8 cellular contexts compared by ENCODE assay signal in the genomic region with DNA sequence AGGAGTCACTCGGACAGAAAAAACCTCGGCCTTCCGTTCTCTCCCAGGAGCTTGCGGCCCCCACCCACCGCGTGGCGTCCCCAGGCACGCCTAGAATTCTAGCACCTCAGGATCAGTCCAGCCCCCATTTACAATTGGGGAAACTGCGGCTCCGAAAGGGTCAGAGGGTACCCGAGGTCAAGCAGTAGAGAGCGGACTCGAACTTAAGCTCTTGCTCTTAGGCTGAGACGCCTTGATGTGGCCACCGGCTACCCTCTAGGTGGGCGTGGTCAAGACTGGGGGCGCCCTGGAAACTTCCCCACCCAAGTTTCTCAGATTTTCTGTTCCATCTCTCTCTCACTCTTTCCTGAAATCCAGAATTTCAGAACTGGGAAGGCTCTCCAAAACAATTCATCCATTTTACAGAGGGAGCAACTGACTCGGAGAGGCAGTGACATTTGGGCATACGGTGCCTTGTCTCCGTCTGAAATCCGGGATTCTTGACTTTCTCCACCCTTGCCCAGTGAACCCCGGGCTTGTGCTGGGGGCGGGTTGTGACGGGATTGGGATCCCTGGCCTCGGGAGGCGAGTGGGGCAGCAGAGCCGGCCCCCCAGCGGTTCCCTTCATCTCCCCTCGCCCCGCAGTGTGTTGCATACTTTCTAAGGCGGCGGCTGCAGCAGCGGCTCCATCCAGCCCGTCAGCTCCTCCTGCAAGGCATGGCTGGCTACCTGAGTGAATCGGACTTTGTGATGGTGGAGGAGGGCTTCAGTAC. TPM values are rescaled to one million over a fixed set of nuclear protein-coding genes. Genes with fewer than 3 reads are reported as not detected.
DNase-seq lines count a peak whose midpoint lies in the region; ATAC-seq and TF ChIP-seq lines count a peak whose summit lies in the region.

No MANE protein-coding gene starts in this region.

- intact Hi-C loops in transverse colon (cut with DNase I; ENCODE audit: low total_unique reads) = no loop called here

- no peaks in the 10 kb centered on the region for H3K27me3 Mint-ChIP-seq in activated T-cell treated with anti-CD3 and anti-CD28 coated beads, Interleukin-2, amount 50 U/mL, for 24 hours

- in situ Hi-C loops in transverse colon (cut with MboI; ENCODE audit: low pct_ligation_motif_present in 1 of 4, low pct_unique_long_range_greater_than_20kb in 1 of 4, low sequenced_read_pairs in 3 of 4) = no loop called here

- no peak overlapping the region for H4K8ac ChIP-seq in mesenchymal stem cell (ENCODE audit: low read length)

- TF ChIP-seq POLR2A in transverse colon (IDR thresholded peaks at IDR 0.05) = no peak

- no peak overlapping the region for H2BK15ac ChIP-seq in mesenchymal stem cell (ENCODE audit: low read depth, poor library complexity, severe bottlenecking)

- no peak for TF ChIP-seq CTCF in cardiac fibroblast (IDR thresholded peaks at IDR 0.05; ENCODE audit: low read depth, low read length)
- no peak for TF ChIP-seq CTCF in transverse colon (IDR thresholded peaks at IDR 0.05)

- peak; percentile 41 for DNase-seq in activated T-cell treated with anti-CD3 and anti-CD28 coated beads, Interleukin-2, amount 50 U/mL, for 24 hours
- no peak for DNase-seq in activated T-cell treated with anti-CD3 and anti-CD28 coated beads, Interleukin-2, amount 50 U/mL, for 48 hours
- DNase-seq in cardiac fibroblast (ENCODE audit: low read depth in 2 of 2) = no peak
- DNase-seq in mesenchymal stem cell = no peak
- peak; percentile 26 for DNase-seq in transverse colon
- no peak for DNase-seq in NCI-H2196 treated with DMSO at 0.1 percent for 48 hours (lab: John Stamatoyannopoulos, UW; ENCODE audit: unreplicated experiment)
- no peak for DNase-seq in NCI-H510A (lab: John Stamatoyannopoulos, UW)

- no peaks in the 10 kb centered on the region for H3K27me3 ChIP-seq in mesenchymal stem cell (ENCODE audit: control insufficient read depth in 1 of 2, insufficient read depth in 1 of 2, low read length in 2 of 2)
- no peaks in the 10 kb centered on the region for H3K27me3 ChIP-seq in transverse colon

- H3K9me3 Mint-ChIP-seq in activated T-cell treated with anti-CD3 and anti-CD28 coated beads, Interleukin-2, amount 50 U/mL, for 24 hours = no peaks in the 10 kb centered on the region

- no peak for ATAC-seq in GM21723 (IDR thresholded peaks at IDR 0.05; ENCODE audit: unreplicated experiment)

- WGBS in mesenchymal stem cell = 4% methylated on average over 35 of the region's 35 CpGs
- 0 to 16% methylated on average over 1 to 31 of the region's 35 CpGs for WGBS in transverse colon (ENCODE audit: low coverage in 1 of 2), 2 donors

- TF ChIP-seq EP300 in transverse colon (IDR thresholded peaks at IDR 0.05; ENCODE audit: low read depth) = no peak

- H2AFZ ChIP-seq in mesenchymal stem cell (ENCODE audit: low read depth, low read length) = peak overlapping the region; percentile 87

- peak overlapping the region; percentile 87 for H3K4me2 ChIP-seq in mesenchymal stem cell (ENCODE audit: low read length, poor library complexity, severe bottlenecking)

- H3K27ac Mint-ChIP-seq in activated T-cell treated with anti-CD3 and anti-CD28 coated beads, Interleukin-2, amount 50 U/mL, for 24 hours = no peak overlapping the region

- H3K4me1 Mint-ChIP-seq in activated T-cell treated with anti-CD3 and anti-CD28 coated beads, Interleukin-2, amount 50 U/mL, for 24 hours (ENCODE audit: low read depth) = peaks cover 25% of the 10 kb centered on the region

- no peak overlapping the region for H2BK120ac ChIP-seq in mesenchymal stem cell (ENCODE audit: low read depth, low read length)

- no peaks in the 10 kb centered on the region for H3K36me3 Mint-ChIP-seq in activated T-cell treated with anti-CD3 and anti-CD28 coated beads, Interleukin-2, amount 50 U/mL, for 24 hours (ENCODE audit: low read depth)

- peak overlapping the region in 1 of 2 experiments; percentile 68 for H3K23ac ChIP-seq in mesenchymal stem cell (ENCODE audit: low read length in 2 of 2)

- H3K4ac ChIP-seq in mesenchymal stem cell (ENCODE audit: low read depth in 1 of 2, low read length in 2 of 2) = no peak overlapping the region

- no peak overlapping the region for H3K27ac ChIP-seq in mesenchymal stem cell (ENCODE audit: low read length, poor library complexity, severe bottlenecking)
- peak overlapping the region; percentile 46 to 79 (median 72) for H3K27ac ChIP-seq in transverse colon

- peak overlapping the region; percentile 82 for H3K4me3 Mint-ChIP-seq in activated T-cell treated with anti-CD3 and anti-CD28 coated beads, Interleukin-2, amount 50 U/mL, for 24 hours

- H3K9ac ChIP-seq in mesenchymal stem cell (ENCODE audit: low read length) = peak overlapping the region; percentile 92

- peak overlapping the region; percentile 73 to 90 for H3K4me3 ChIP-seq in cardiac fibroblast (replicated peaks in 1 of 2; ENCODE audit: low read depth in 2 of 2, low read length in 2 of 2)
- peak overlapping the region; percentile 86 to 94 for H3K4me3 ChIP-seq in mesenchymal stem cell (ENCODE audit: insufficient read depth in 1 of 2, low read depth in 1 of 2, low read length in 2 of 2)
- H3K4me3 ChIP-seq in transverse colon = peak overlapping the region; percentile 50 to 82 (median 62)

- H3K9me3 ChIP-seq in mesenchymal stem cell (ENCODE audit: control insufficient read depth, low read length) = no peaks in the 10 kb centered on the region
- H3K9me3 ChIP-seq in transverse colon = no peaks in the 10 kb centered on the region

- peak overlapping the region in 1 of 2 experiments; percentile 32 for H2BK12ac ChIP-seq in mesenchymal stem cell (ENCODE audit: low read length in 2 of 2)

- no peak overlapping the region for H4K91ac ChIP-seq in mesenchymal stem cell (ENCODE audit: low read length)

- peak overlapping the region in 1 of 2 experiments; percentile 82 for H3K14ac ChIP-seq in mesenchymal stem cell (ENCODE audit: low read length in 2 of 2)

- peaks cover 18% of the 10 kb centered on the region for H3K79me1 ChIP-seq in mesenchymal stem cell (replicated peaks; ENCODE audit: low read length, poor library complexity, severe bottlenecking)

- peak overlapping the region; percentile 24 for H2BK5ac ChIP-seq in mesenchymal stem cell (ENCODE audit: low read depth, low read length, poor library complexity, severe bottlenecking)

- H2AK5ac ChIP-seq in mesenchymal stem cell (ENCODE audit: low read length, severe bottlenecking) = no peak overlapping the region

- H3K36me3 ChIP-seq in mesenchymal stem cell (ENCODE audit: control insufficient read depth in 1 of 2, insufficient read depth in 2 of 2, low read depth in 1 of 2, low read length in 2 of 2) (peaks cover 10 to 12% of the 10 kb centered on the region in 2 experiments), transverse colon (no peaks in the 10 kb centered on the region)

- H3K18ac ChIP-seq in mesenchymal stem cell (ENCODE audit: low read depth in 1 of 2, low read length in 2 of 2) = peak overlapping the region; percentile 83 to 88

- H3K4me1 ChIP-seq in mesenchymal stem cell (ENCODE audit: control insufficient read depth, insufficient read depth, low read depth, low read length) (peaks cover 22% of the 10 kb centered on the region), transverse colon (peaks cover 5 to 26% (median 17%) of the 10 kb centered on the region in 4 donors)

RNA-seq across cellular contexts. Expression of a gene that starts 0.8 kb away (rescaled TPM):
- 4.2 TPM for polyA plus RNA-seq in mesenchymal stem cell (2013, experiment 1 of 2)
- 3.2 TPM for polyA plus RNA-seq in mesenchymal stem cell (2013, experiment 2 of 2)
- total RNA-seq in transverse colon = 10 to 100 TPM; 11.6 to 93.3 (median 42.0) TPM

RNA-seq across cellular contexts. Expression of a gene that starts 45.0 kb away (rescaled TPM):
- 81.3 TPM for polyA plus RNA-seq in mesenchymal stem cell (2013, experiment 1 of 2)
- polyA plus RNA-seq in mesenchymal stem cell (2013, experiment 2 of 2) = 82.4 TPM
- total RNA-seq in transverse colon = 100 to 1,000 TPM; 209 to 296 (median 211) TPM

Comparison
In these comparisons a context has a peak if more than half of its experiments do, and no peak if none do; other contexts are left out.
1. DNase-seq: peak in activated T-cell treated with anti-CD3 and anti-CD28 coated beads, Interleukin-2, amount 50 U/mL, for 24 hours (single experiment) and transverse colon (single experiment); none in activated T-cell treated with anti-CD3 and anti-CD28 coated beads, Interleukin-2, amount 50 U/mL, for 48 hours (0 of 2), cardiac fibroblast (0 of 2), mesenchymal stem cell (single experiment), NCI-H2196 treated with DMSO at 0.1 percent for 48 hours (single experiment) and NCI-H510A (single experiment).
2. Peak in every context shown above with its lines, with median percentiles within 50 percentile points of each other: H3K4me3 ChIP-seq.